9 cellular contexts compared by ENCODE assay signal in genomic region chr11:57798905-57799559, GRCh38. TPM values are rescaled to one million over a fixed set of nuclear protein-coding genes. Genes with fewer than 3 reads are reported as not detected.
DNase-seq lines count a peak whose midpoint lies in the region; ATAC-seq and TF ChIP-seq lines count a peak whose summit lies in the region.
"Had no signal": no experiment of that assay in that cellular context is flagged by ENCODE, and none has a peak within 500 bp of the region (broad histone marks: within the 10 kb centered on the region; RNA-seq: fewer than 3 reads in every experiment).

No MANE protein-coding gene starts in this region.

- H3K27me3 ChIP-seq in neural progenitor cell, result no peaks in the 10 kb centered on the region
- H3K27me3 ChIP-seq: SJSA1 had no signal

- peaks cover 36% of the 10 kb centered on the region for H3K36me3 Mint-ChIP-seq in neural progenitor cell
- peaks cover 7 to 19% (median 16%) of the 10 kb centered on the region in 3 donors for H3K36me3 Mint-ChIP-seq in immature natural killer cell

- H4K20me1 ChIP-seq in neural progenitor cell (ENCODE audit: low read depth), result peaks cover 56% of the 10 kb centered on the region

- H3K36me3 ChIP-seq in neural progenitor cell, result peaks cover 34% of the 10 kb centered on the region

- H3K9ac ChIP-seq in neural progenitor cell, result no peak overlapping the region

- no peaks in the 10 kb centered on the region for H3K9me3 ChIP-seq in neural progenitor cell (ENCODE audit: low read depth)
- H3K9me3 ChIP-seq: SJSA1 had no signal

- H3K4me1 ChIP-seq in neural progenitor cell, result peaks cover 4% of the 10 kb centered on the region

- no peak overlapping the region for H3K4me3 Mint-ChIP-seq in neural progenitor cell
- H3K4me3 Mint-ChIP-seq in immature natural killer cell, result no peak overlapping the region

- no peak for TF ChIP-seq CTCF in RWPE1 (conservative IDR thresholded peaks at IDR 0.05; ENCODE audit: low read depth)
- TF ChIP-seq CTCF in epithelial cell of esophagus (IDR thresholded peaks at IDR 0.05; ENCODE audit: insufficient read depth, low read depth, low read length, missing control alignments), result no peak
- no peak for TF ChIP-seq CTCF in neural progenitor cell (IDR thresholded peaks at IDR 0.05)
- no peak for TF ChIP-seq CTCF in GM13976 (IDR thresholded peaks at IDR 0.05; ENCODE audit: borderline replicate concordance, control extremely low read depth, extremely low read depth, insufficient read depth, missing control alignments)

- CTCF ChIA-PET in RWPE1 (lab: Yijun Ruan, JAX), result interaction anchor here (2.4 kb wide), 1 partner anchor 39 kb away, joined by 17 read pairs; no protein-coding TSS in a partner anchor

- H2AFZ ChIP-seq in neural progenitor cell (replicated peaks), result no peak overlapping the region

- POLR2A ChIA-PET in RWPE1 (lab: Yijun Ruan, JAX; ENCODE audit: low non-redundant PET), result interaction anchor here (0.6 kb wide), 1 partner anchor 476 kb away, joined by 8 read pairs; no protein-coding TSS in a partner anchor

- H3K9me3 Mint-ChIP-seq in neural progenitor cell (no peaks in the 10 kb centered on the region), immature natural killer cell (no peaks in the 10 kb centered on the region)

- H3K27ac ChIP-seq in RWPE1 (peak overlapping the region; percentile 77), neural progenitor cell (peak overlapping the region; percentile 53)
- H3K27ac ChIP-seq: SJSA1 had no signal

- peaks cover 83% of the 10 kb centered on the region for H3K79me2 ChIP-seq in neural progenitor cell (ENCODE audit: low read depth)

- in situ Hi-C loops in GM13976 (cut with MboI; ENCODE audit: low sequenced_read_pairs, unreplicated experiment), result loop anchor here (10.0 kb wide), 1 partner anchor 54 kb away; the partner anchor contains the start of gene SELENOH

- no peak overlapping the region for H3K4me3 ChIP-seq in epithelial cell of esophagus (ENCODE audit: low read length)
- no peak overlapping the region for H3K4me3 ChIP-seq in neural progenitor cell
- H3K4me3 ChIP-seq: SJSA1 had no signal

- H3K4me2 ChIP-seq in neural progenitor cell, result no peak overlapping the region

- ATAC-seq in GM18909 (IDR thresholded peaks at IDR 0.05; ENCODE audit: poor library complexity, unreplicated experiment), result peak; percentile 39
- no peak for ATAC-seq in HG03432 (IDR thresholded peaks at IDR 0.05; ENCODE audit: unreplicated experiment)

- DNase-seq in RWPE1 (ENCODE audit: low spot score) (peak; percentile 90), epithelial cell of esophagus (ENCODE audit: low read depth) (peak; percentile 99), neural progenitor cell (ENCODE audit: low spot score) (no peak), GM13976 (ENCODE audit: low spot score) (no peak), immature natural killer cell (no peak), HuH-7.5 (ENCODE audit: low spot score) (no peak)

- H3K4me1 Mint-ChIP-seq in neural progenitor cell (no peaks in the 10 kb centered on the region), immature natural killer cell (peaks cover 11 to 13% of the 10 kb centered on the region in 2 donors)

- peaks cover 32% of the 10 kb centered on the region for H3F3A ChIP-seq in neural progenitor cell (ENCODE audit: low read depth)

- H3K27ac Mint-ChIP-seq in neural progenitor cell, result no peak overlapping the region
- H3K27ac Mint-ChIP-seq in immature natural killer cell, result peak overlapping the region in 3 of 6 donors; percentile 37 to 62 (median 45)

- peaks cover 2% of the 10 kb centered on the region for H3K27me3 Mint-ChIP-seq in neural progenitor cell (ENCODE audit: insufficient read depth, low read depth)
- peaks cover 0 to 2% (median 0%) of the 10 kb centered on the region in 3 donors for H3K27me3 Mint-ChIP-seq in immature natural killer cell (ENCODE audit: low read depth in 3 of 3)

RNA-seq across cellular contexts. Expression of gene CTNND1, which starts 37.4 kb away (rescaled TPM):
- 135 and 150 TPM in 2 replicates for total RNA-seq in neural progenitor cell (ENCODE audit: low replicate concordance)
- polyA plus RNA-seq in immature natural killer cell, result 1 to 10 TPM; 1.1 to 2.5 (median 1.9) TPM

RNA-seq across cellular contexts. Expression of gene BTBD18, which starts 47.4 kb away (rescaled TPM):
- total RNA-seq in neural progenitor cell (ENCODE audit: low replicate concordance), result not detected in 2 replicates
- polyA plus RNA-seq in immature natural killer cell, result under 1 TPM; 0.12 to 0.86 (median 0.25) TPM
- total RNA-seq: SJSA1 had no signal

RNA-seq across cellular contexts. Expression of gene SELENOH, which starts 57.7 kb away (rescaled TPM):
- total RNA-seq in neural progenitor cell (ENCODE audit: low replicate concordance), result 164 and 206 TPM in 2 replicates
- 100 to 1,000 TPM; 157 to 276 (median 190) TPM for polyA plus RNA-seq in immature natural killer cell

Comparison
In these comparisons a context has a peak if more than half of its experiments do, and no peak if none do; other contexts are left out.
1. DNase-seq: peak in RWPE1 (single experiment) and epithelial cell of esophagus (single experiment); none in neural progenitor cell (single experiment), GM13976 (single experiment), immature natural killer cell (0 of 3) and HuH-7.5 (single experiment).